In genomic region chr20:469746-470490, GRCh38 we compare ENCODE assay signal across 24 cellular contexts.
"Had no signal": no experiment of that assay in that cellular context is flagged by ENCODE, and none has a peak within 500 bp of the region (broad histone marks: within the 10 kb centered on the region; RNA-seq: fewer than 3 reads in every experiment).

No MANE protein-coding gene starts in this region.

- H3K4me1 ChIP-seq: SJSA1 had no signal

- H3K9ac ChIP-seq: KMS-11 had no signal

- H3K4me2 ChIP-seq: KMS-11 had no signal

- H3K27ac ChIP-seq: HL-60, KMS-11, SJSA1, SK-N-MC had no signal

- H3K4me3 ChIP-seq: SJSA1, SK-N-MC had no signal

- DNase-seq: IMR-90, Kasumi-1, MM.1S, NCI-H1092 treated with DMSO at 0.1 percent for 48 hours, NCI-H1436, NCI-H187, NCI-H2029, NCI-H2081 treated with DMSO at 0.1 percent for 48 hours, NCI-H2171, NCI-H226, NCI-H446, NCI-H510A, NCI-H524 treated with DMSO at 0.1 percent for 48 hours, NCI-H69, NCI-H774, Right ventricle myocardium superior, RPMI8226, SIG-M5 had no signal

- FAIRE-seq: HTR-8/SVneo, RCC 7860 had no signal

- H3K36me3 ChIP-seq: SJSA1 had no signal
